In genomic region chr4:92433272-92433758, GRCh38 we compare ENCODE assay signal across 23 cellular contexts.
"Had no signal": no experiment of that assay in that cellular context is flagged by ENCODE, and none has a peak within 500 bp of the region (broad histone marks: within the 10 kb centered on the region; RNA-seq: fewer than 3 reads in every experiment).

No MANE protein-coding gene starts in this region.

- H3K36me3 ChIP-seq: esophagus muscularis mucosa, gastrocnemius medialis, lower lobe of right lung, right lobe of liver, tibial artery, WERI-Rb-1 had no signal

- H3K36me3 Mint-ChIP-seq: activated naive CD8-positive, alpha-beta T cell treated with anti-CD3 and anti-CD28 coated beads for 36 hours; naive B cell had no signal

- H3K4me3 Mint-ChIP-seq: activated naive CD8-positive, alpha-beta T cell treated with anti-CD3 and anti-CD28 coated beads for 36 hours; activated T-helper 17 cell treated with anti-CD3 and anti-CD28 coated beads, Interleukin-2, amount 50 U/mL, for 72 hours; effector memory CD8-positive, alpha-beta T cell; naive B cell; stimulated activated naive CD8-positive, alpha-beta T cell treated with anti-CD3 and anti-CD28 coated beads, Interleukin-15, amount 100 ng/mL, for 72 hours had no signal

- H3K4me1 Mint-ChIP-seq: activated naive CD8-positive, alpha-beta T cell treated with anti-CD3 and anti-CD28 coated beads for 36 hours; activated T-helper 17 cell treated with anti-CD3 and anti-CD28 coated beads, Interleukin-2, amount 50 U/mL, for 72 hours; naive B cell; stimulated activated naive CD8-positive, alpha-beta T cell treated with anti-CD3 and anti-CD28 coated beads, Interleukin-15, amount 100 ng/mL, for 72 hours had no signal

- H3K27me3 ChIP-seq: esophagus muscularis mucosa, gastrocnemius medialis, right lobe of liver, tibial artery had no signal

- ATAC-seq: activated T-helper 17 cell treated with anti-CD3 and anti-CD28 coated beads, Interleukin-2, amount 50 U/mL, for 72 hours; effector memory CD8-positive, alpha-beta T cell; gastrocnemius medialis; left lobe of liver; lower lobe of right lung; right lobe of liver; stimulated activated naive CD8-positive, alpha-beta T cell treated with anti-CD3 and anti-CD28 coated beads, Interleukin-15, amount 100 ng/mL, for 72 hours had no signal

- H3K27ac ChIP-seq: esophagus muscularis mucosa, gastrocnemius medialis, lower lobe of right lung, right lobe of liver, skin epidermis, tibial artery, WERI-Rb-1 had no signal

- DNase-seq: activated CD4-positive, alpha-beta T cell treated with anti-CD3 and anti-CD28 coated beads for 1 hour; activated CD4-positive, alpha-beta T cell treated with anti-CD3 and anti-CD28 coated beads, Interleukin-2, amount 50 U/mL, for 1 hour; activated naive CD4-positive, alpha-beta T cell treated with Interleukin-2 at 50 U/mL for 16 hours; activated naive CD8-positive, alpha-beta T cell treated with anti-CD3 and anti-CD28 coated beads for 36 hours; activated T-cell treated with anti-CD3 and anti-CD28 coated beads, Interleukin-2, amount 50 U/mL, for 1 hour; central memory CD4-positive, alpha-beta T cell; effector memory CD8-positive, alpha-beta T cell; gastrocnemius medialis; hypothalamus; lower lobe of right lung; naive B cell; occipital lobe; right lobe of liver; stimulated activated CD4-positive, alpha-beta T cell treated with anti-CD3 and anti-CD28 coated beads, Interleukin-1b, Interleukin-23, amount 100 ng/mL, for 48 hours; stimulated activated naive CD8-positive, alpha-beta T cell treated with anti-CD3 and anti-CD28 coated beads, Interleukin-15, amount 100 ng/mL, for 72 hours; tibial artery; WERI-Rb-1 had no signal

- FAIRE-seq: astrocyte, colon had no signal

- H3K4me1 ChIP-seq: esophagus muscularis mucosa, gastrocnemius medialis, lower lobe of right lung, right lobe of liver had no signal

- H3K4me3 ChIP-seq: esophagus muscularis mucosa, gastrocnemius medialis, lower lobe of right lung, right lobe of liver, skin epidermis, tibial artery had no signal

- H3K27ac Mint-ChIP-seq: activated naive CD8-positive, alpha-beta T cell treated with anti-CD3 and anti-CD28 coated beads for 36 hours; activated T-helper 17 cell treated with anti-CD3 and anti-CD28 coated beads, Interleukin-2, amount 50 U/mL, for 72 hours; effector memory CD8-positive, alpha-beta T cell; naive B cell; stimulated activated naive CD8-positive, alpha-beta T cell treated with anti-CD3 and anti-CD28 coated beads, Interleukin-15, amount 100 ng/mL, for 72 hours had no signal

- H3K9me3 ChIP-seq: gastrocnemius medialis, lower lobe of right lung, right lobe of liver, tibial artery had no signal

- H3K27me3 Mint-ChIP-seq: activated naive CD8-positive, alpha-beta T cell treated with anti-CD3 and anti-CD28 coated beads for 36 hours; activated T-helper 17 cell treated with anti-CD3 and anti-CD28 coated beads, Interleukin-2, amount 50 U/mL, for 72 hours; effector memory CD8-positive, alpha-beta T cell; naive B cell; stimulated activated naive CD8-positive, alpha-beta T cell treated with anti-CD3 and anti-CD28 coated beads, Interleukin-15, amount 100 ng/mL, for 72 hours had no signal
